Comparison of ENCODE assay signal across 2 cellular contexts in genomic region chr9:136692190-136693134, GRCh38.
TF ChIP-seq lines count a peak whose summit lies in the region.

No MANE protein-coding gene starts in this region.

TF ChIP-seq in A549, 52 proteins besides CTCF, POLR2A, EP300 and RAD21:
- no peak for TF ChIP-seq TFCP2L1 (CRISPR knock-in tag; IDR thresholded peaks at IDR 0.05)
- no peak for TF ChIP-seq ZFP36 (IDR thresholded peaks at IDR 0.05; ENCODE audit: borderline replicate concordance, partially characterized antibody)
- TF ChIP-seq JUN (IDR thresholded peaks at IDR 0.05) = no peak
- TF ChIP-seq EHMT2 (IDR thresholded peaks at IDR 0.05; ENCODE audit: low read depth) = no peak
- no peak for TF ChIP-seq RARB (CRISPR knock-in tag; IDR thresholded peaks at IDR 0.05)
- no peak for TF ChIP-seq HEYL (CRISPR knock-in tag; IDR thresholded peaks at IDR 0.05)
- TF ChIP-seq HOXB13 (CRISPR knock-in tag; IDR thresholded peaks at IDR 0.05; ENCODE audit: low read depth) = no peak
- no peak for TF ChIP-seq EHF (CRISPR knock-in tag; IDR thresholded peaks at IDR 0.05)
- no peak for TF ChIP-seq ZC3H11A (IDR thresholded peaks at IDR 0.05)
- no peak for TF ChIP-seq GATA3 (IDR thresholded peaks at IDR 0.05; ENCODE audit: borderline replicate concordance)
- no peak for TF ChIP-seq ATOH8 (CRISPR knock-in tag; IDR thresholded peaks at IDR 0.05; ENCODE audit: low read depth)
- TF ChIP-seq NR3C1 (IDR thresholded peaks at IDR 0.05) = no peak
- no peak for TF ChIP-seq ZNF302 (CRISPR knock-in tag; IDR thresholded peaks at IDR 0.05)
- no peak for TF ChIP-seq CBX2 (IDR thresholded peaks at IDR 0.05; ENCODE audit: borderline replicate concordance, low read depth)
- no peak for TF ChIP-seq CHD4 (IDR thresholded peaks at IDR 0.05; ENCODE audit: borderline replicate concordance)
- no peak for TF ChIP-seq RNF2 (IDR thresholded peaks at IDR 0.05; ENCODE audit: borderline replicate concordance, low read depth)
- TF ChIP-seq E2F6 (IDR thresholded peaks at IDR 0.05; ENCODE audit: borderline replicate concordance, low read depth) = no peak
- no peak for TF ChIP-seq FOXS1 (CRISPR knock-in tag; IDR thresholded peaks at IDR 0.05)
- TF ChIP-seq, protein P1, sequence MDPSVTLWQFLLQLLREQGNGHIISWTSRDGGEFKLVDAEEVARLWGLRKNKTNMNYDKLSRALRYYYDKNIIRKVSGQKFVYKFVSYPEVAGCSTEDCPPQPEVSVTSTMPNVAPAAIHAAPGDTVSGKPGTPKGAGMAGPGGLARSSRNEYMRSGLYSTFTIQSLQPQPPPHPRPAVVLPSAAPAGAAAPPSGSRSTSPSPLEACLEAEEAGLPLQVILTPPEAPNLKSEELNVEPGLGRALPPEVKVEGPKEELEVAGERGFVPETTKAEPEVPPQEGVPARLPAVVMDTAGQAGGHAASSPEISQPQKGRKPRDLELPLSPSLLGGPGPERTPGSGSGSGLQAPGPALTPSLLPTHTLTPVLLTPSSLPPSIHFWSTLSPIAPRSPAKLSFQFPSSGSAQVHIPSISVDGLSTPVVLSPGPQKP (IDR thresholded peaks at IDR 0.05; ENCODE audit: low read depth, low read length) = no peak

TF ChIP-seq in H1, 55 proteins besides CTCF, POLR2A, EP300 and RAD21:
- TF ChIP-seq POLR2AphosphoS5 (IDR thresholded peaks at IDR 0.05; ENCODE audit: low read depth, low read length) (no peak), NRF1 (IDR thresholded peaks at IDR 0.05; ENCODE audit: low read depth, low read length) (no peak), MAFK (IDR thresholded peaks at IDR 0.05; ENCODE audit: low read depth, low read length) (no peak), SIX5 (IDR thresholded peaks at IDR 0.05; ENCODE audit: low read depth, low read length) (no peak), SRF (IDR thresholded peaks at IDR 0.05; ENCODE audit: low read depth, low read length) (no peak), SIRT6 (IDR thresholded peaks at IDR 0.05; ENCODE audit: low read length) (no peak), ASH2L (IDR thresholded peaks at IDR 0.05; ENCODE audit: low read length) (no peak), KDM4A (IDR thresholded peaks at IDR 0.05; ENCODE audit: low read depth, low read length, severe bottlenecking) (no peak)
TF ChIP-seq in H1: peak in this region for 0.
